In genomic region chr3:5122741-5123706, GRCh38 we compare ENCODE assay signal across 8 cellular contexts. TPM values are rescaled to one million over a fixed set of nuclear protein-coding genes. Genes with fewer than 3 reads are reported as not detected.
DNase-seq lines count a peak whose midpoint lies in the region; ATAC-seq and TF ChIP-seq lines count a peak whose summit lies in the region.

No MANE protein-coding gene starts in this region.

- H3K9me3 Mint-ChIP-seq in CD8-positive, alpha-beta T cell = no peaks in the 10 kb centered on the region
- H3K9me3 Mint-ChIP-seq in stimulated activated naive B cell treated with anti-CD40 and anti-IgM and Interleukin-4, amounts not matched to agents 10 μg/mL and 1 μg/mL and 100 μg/mL, for 72 hours = no peaks in the 10 kb centered on the region

- peaks cover 16% of the 10 kb centered on the region for H3K36me3 Mint-ChIP-seq in CD8-positive, alpha-beta T cell
- peaks cover 15 to 31% of the 10 kb centered on the region in 2 donors for H3K36me3 Mint-ChIP-seq in stimulated activated naive B cell treated with anti-CD40 and anti-IgM and Interleukin-4, amounts not matched to agents 10 μg/mL and 1 μg/mL and 100 μg/mL, for 72 hours

- peak; percentile 11 for ATAC-seq in CD8-positive, alpha-beta T cell
- peak; percentile 40 to 52 for ATAC-seq in stimulated activated naive B cell treated with anti-CD40 and anti-IgM and Interleukin-4, amounts not matched to agents 10 μg/mL and 1 μg/mL and 100 μg/mL, for 72 hours (replicated peaks)

- H3K9ac ChIP-seq in HUES64 (ENCODE audit: low read depth, low read length) (peak overlapping the region; percentile 91), duodenal mucosa (ENCODE audit: low read depth in 1 of 2, low read length in 2 of 2) (peak overlapping the region; percentile 92 to 94), liver (ENCODE audit: low read depth in 1 of 2, low read length in 2 of 2) (peak overlapping the region; percentile 61 to 83)

- no peaks in the 10 kb centered on the region for H3K9me3 ChIP-seq in CD8-positive, alpha-beta T cell (ENCODE audit: low read length)
- H3K9me3 ChIP-seq in HUES64 (ENCODE audit: insufficient read depth, low read depth, low read length) (no peaks in the 10 kb centered on the region), duodenal mucosa (ENCODE audit: control insufficient read depth in 1 of 2, low read length in 2 of 2) (no peaks in the 10 kb centered on the region), liver (ENCODE audit: control insufficient read depth in 4 of 4, low read length in 3 of 4) (no peaks in the 10 kb centered on the region)

- DNase-seq in CD8-positive, alpha-beta T cell = peak in 4 of 7 experiments; percentile 17 to 50 (median 25)
- DNase-seq in GM20000 (ENCODE audit: low spot score) (peak; percentile 46), NCI-H1694 (lab: John Stamatoyannopoulos, UW) (no peak)
- DNase-seq in activated CD4-positive, alpha-beta T cell treated with anti-CD3 and anti-CD28 coated beads for 4 hours = peak; percentile 13 to 18
- DNase-seq in stimulated activated naive B cell treated with anti-CD40 and anti-IgM and Interleukin-4, amounts not matched to agents 10 μg/mL and 1 μg/mL and 100 μg/mL, for 72 hours = peak; percentile 63

- H3K27me3 ChIP-seq in CD8-positive, alpha-beta T cell (ENCODE audit: insufficient read depth, low read length) = no peaks in the 10 kb centered on the region
- H3K27me3 ChIP-seq in HUES64 (ENCODE audit: insufficient read depth, low read length) = no peaks in the 10 kb centered on the region
- H3K27me3 ChIP-seq in duodenal mucosa (ENCODE audit: control insufficient read depth in 1 of 2, insufficient read depth in 2 of 2, low read length in 2 of 2) = no peaks in the 10 kb centered on the region
- H3K27me3 ChIP-seq in liver (ENCODE audit: control insufficient read depth in 4 of 4, insufficient read depth in 4 of 4, low read length in 3 of 4) = no peaks in the 10 kb centered on the region

- H3K4me1 ChIP-seq in CD8-positive, alpha-beta T cell (ENCODE audit: insufficient read depth, low read length) = peaks cover 31% of the 10 kb centered on the region
- H3K4me1 ChIP-seq in HUES64 (ENCODE audit: insufficient read depth, low read length) = peaks cover 9% of the 10 kb centered on the region; the same call in 1 of the 2 replicates
- H3K4me1 ChIP-seq in duodenal mucosa (ENCODE audit: control insufficient read depth in 1 of 2, insufficient read depth in 2 of 2, low read length in 2 of 2) = peaks cover 20 to 24% of the 10 kb centered on the region in 2 donors
- H3K4me1 ChIP-seq in liver (ENCODE audit: control insufficient read depth in 4 of 4, insufficient read depth in 4 of 4, low read length in 3 of 4) = peaks cover 8 to 25% (median 21%) of the 10 kb centered on the region in 4 donors

- POLR2A ChIA-PET in CD8-positive, alpha-beta T cell (lab: Charles Lee) = interaction anchor here (1.1 to 1.9 kb wide), 4 partner anchors 29 to 74 kb away, joined by 3 to 9 read pairs (median 5); partner anchors contain the start of gene EDEM1

- no peak for TF ChIP-seq CTCF in CD8-positive, alpha-beta T cell (IDR thresholded peaks at IDR 0.05)
- no peak for TF ChIP-seq CTCF in GM20000 (IDR thresholded peaks at IDR 0.05; ENCODE audit: extremely low read depth, missing control alignments)
- TF ChIP-seq CTCF in liver (IDR thresholded peaks at IDR 0.05; ENCODE audit: low read depth, low read length, missing input control) = peak; percentile 1

- H3K27me3 Mint-ChIP-seq in CD8-positive, alpha-beta T cell (ENCODE audit: low read depth) = no peaks in the 10 kb centered on the region
- H3K27me3 Mint-ChIP-seq in stimulated activated naive B cell treated with anti-CD40 and anti-IgM and Interleukin-4, amounts not matched to agents 10 μg/mL and 1 μg/mL and 100 μg/mL, for 72 hours = no peaks in the 10 kb centered on the region

- H3K4me1 Mint-ChIP-seq in CD8-positive, alpha-beta T cell (ENCODE audit: low read depth) = peaks cover 42% of the 10 kb centered on the region
- peaks cover 20 to 50% of the 10 kb centered on the region in 2 donors for H3K4me1 Mint-ChIP-seq in stimulated activated naive B cell treated with anti-CD40 and anti-IgM and Interleukin-4, amounts not matched to agents 10 μg/mL and 1 μg/mL and 100 μg/mL, for 72 hours

- intact Hi-C loops in CD8-positive, alpha-beta T cell (cut with DNase I, micrococcal nuclease) = loop anchor here (1.0 to 10.0 kb wide), 9 partner anchors 13 to 1998 kb away; partner anchors contain the start of genes CRBN (in 2 of the 2), EDEM1 (in 2 of the 2), ITPR1 (in 2 of the 2) and SETMAR (in 1 of the 2)

- 16% methylated on average over 31 of the region's 31 CpGs for WGBS in HUES64
- WGBS in liver = 2% methylated on average over 31 of the region's 31 CpGs

- no peaks in the 10 kb centered on the region for H3K36me3 ChIP-seq in CD8-positive, alpha-beta T cell (ENCODE audit: insufficient read depth, low read length)
- H3K36me3 ChIP-seq in HUES64 (ENCODE audit: insufficient read depth, low read length) = peaks cover 5% of the 10 kb centered on the region; the same call in 1 of the 2 replicates
- H3K36me3 ChIP-seq in duodenal mucosa (ENCODE audit: control insufficient read depth in 1 of 2, insufficient read depth in 2 of 2, low read length in 2 of 2) = no peaks in the 10 kb centered on the region
- no peaks in the 10 kb centered on the region for H3K36me3 ChIP-seq in liver (ENCODE audit: control insufficient read depth in 4 of 4, insufficient read depth in 3 of 4, low read depth in 1 of 4, low read length in 3 of 4)

- CTCF ChIA-PET in CD8-positive, alpha-beta T cell (lab: Charles Lee) = interaction anchor here (0.6 to 3.3 kb wide), 6 partner anchors 11 to 629 kb away, joined by 3 to 12 read pairs (median 4); no protein-coding TSS in a partner anchor

- TF ChIP-seq RAD21 in liver (IDR thresholded peaks at IDR 0.05) = peak in 1 of 2 donors; percentile 17

- H3K4me3 ChIP-seq in CD8-positive, alpha-beta T cell (ENCODE audit: low read depth, low read length) = peak overlapping the region; percentile 98
- H3K4me3 ChIP-seq in HUES64 (ENCODE audit: low read length) = peak overlapping the region; percentile 99
- H3K4me3 ChIP-seq in duodenal mucosa (ENCODE audit: low read depth in 1 of 2, low read length in 2 of 2) = peak overlapping the region; percentile 85 to 90
- H3K4me3 ChIP-seq in liver (ENCODE audit: low read depth in 1 of 3, low read length in 3 of 3) = peak overlapping the region; percentile 89 to 96 (median 90)

- peak overlapping the region; percentile 81 for H3K4me3 Mint-ChIP-seq in CD8-positive, alpha-beta T cell
- peak overlapping the region; percentile 91 to 98 for H3K4me3 Mint-ChIP-seq in stimulated activated naive B cell treated with anti-CD40 and anti-IgM and Interleukin-4, amounts not matched to agents 10 μg/mL and 1 μg/mL and 100 μg/mL, for 72 hours

- H3K27ac Mint-ChIP-seq in CD8-positive, alpha-beta T cell = peak overlapping the region; percentile 81
- H3K27ac Mint-ChIP-seq in stimulated activated naive B cell treated with anti-CD40 and anti-IgM and Interleukin-4, amounts not matched to agents 10 μg/mL and 1 μg/mL and 100 μg/mL, for 72 hours = peak overlapping the region; percentile 99

- peak overlapping the region; percentile 87 for H3K27ac ChIP-seq in CD8-positive, alpha-beta T cell (ENCODE audit: low read depth, low read length)
- H3K27ac ChIP-seq in HUES64 (ENCODE audit: low read depth, low read length) (peak overlapping the region; percentile 90), duodenal mucosa (ENCODE audit: low read depth, low read length) (peak overlapping the region; percentile 90), liver (ENCODE audit: low read depth in 1 of 2, low read length in 2 of 2) (peak overlapping the region; percentile 90 to 92)

TF ChIP-seq in liver, 16 proteins besides CTCF, POLR2A, EP300 and RAD21 (continues in another document):
- TF ChIP-seq ZBTB33 (IDR thresholded peaks at IDR 0.05) = no peak
- no peak for TF ChIP-seq REST (IDR thresholded peaks at IDR 0.05)
- TF ChIP-seq SP1 (IDR thresholded peaks at IDR 0.05) = no peak
- no peak for TF ChIP-seq EGR1 (IDR thresholded peaks at IDR 0.05; ENCODE audit: low read depth in 2 of 2)

RNA-seq across cellular contexts. Expression of gene ARL8B, which starts 0.9 kb away (rescaled TPM):
- total RNA-seq in CD8-positive, alpha-beta T cell = 10 to 100 TPM; 54.1 to 61.7 TPM
- polyA plus RNA-seq in HUES64 (2013, experiment 1 of 2) = 39.0 TPM
- 44.1 TPM for polyA plus RNA-seq in HUES64 (2013, experiment 2 of 2)
- 10 to 100 TPM; 26.5 to 36.2 TPM for total RNA-seq in liver
- polyA plus RNA-seq in liver = 10 to 100 TPM; 20.2 to 21.9 TPM
